Comparison of ENCODE assay signal across 26 cellular contexts in genomic region chr15:90325677-90326200, GRCh38. TPM values are rescaled to one million over a fixed set of nuclear protein-coding genes. Genes with fewer than 3 reads are reported as not detected.
DNase-seq lines count a peak whose midpoint lies in the region; ATAC-seq, FAIRE-seq and TF ChIP-seq lines count a peak whose summit lies in the region.
"Had no signal": no experiment of that assay in that cellular context is flagged by ENCODE, and none has a peak within 500 bp of the region (broad histone marks: within the 10 kb centered on the region; RNA-seq: fewer than 3 reads in every experiment).

No MANE protein-coding gene starts in this region.

- no peak for TF ChIP-seq CTCF in K562 (IDR thresholded peaks at IDR 0.05 in 2 of 3, conservative IDR thresholded peaks at IDR 0.05 in 1 of 3; ENCODE audit: insufficient read depth in 2 of 3, low read depth in 1 of 3, low read length in 3 of 3)
- no peak for TF ChIP-seq CTCF in keratinocyte (optimal IDR thresholded peaks at IDR 0.05 in 1 of 3, IDR thresholded peaks at IDR 0.05 in 1 of 3, conservative IDR thresholded peaks at IDR 0.05 in 1 of 3; ENCODE audit: extremely low read depth in 1 of 3, insufficient read depth in 2 of 3, low read length in 3 of 3)
- TF ChIP-seq CTCF in sigmoid colon (IDR thresholded peaks at IDR 0.05): no peak

- H3K36me3 ChIP-seq in K562 (ENCODE audit: control insufficient read depth, insufficient read depth, low read length) (no peaks in the 10 kb centered on the region), keratinocyte (ENCODE audit: control insufficient read depth in 2 of 2, extremely low read depth in 1 of 2, insufficient read depth in 2 of 2, low read length in 2 of 2) (no peaks in the 10 kb centered on the region), sigmoid colon (no peaks in the 10 kb centered on the region)

- 18% methylated on average over 5 of the region's 5 CpGs for WGBS in K562 (ENCODE audit: insufficient coverage, low coverage, missing lambda C conversion rate)
- WGBS in sigmoid colon, 2 donors: 90 to 94% methylated on average over 5 of the region's 5 CpGs

- TF ChIP-seq EP300 in K562 (IDR thresholded peaks at IDR 0.05; ENCODE audit: low read length) (no peak), sigmoid colon (IDR thresholded peaks at IDR 0.05) (no peak)

- H3K9ac ChIP-seq in K562 (ENCODE audit: insufficient read depth in 1 of 2, low read depth in 2 of 2, low read length in 2 of 2) (no peak overlapping the region), keratinocyte (ENCODE audit: control insufficient read depth, extremely low read depth, insufficient read depth, low read length) (no peak overlapping the region)
- H3K9ac ChIP-seq: GM23248, SK-N-SH had no signal

- H2AFZ ChIP-seq in K562 (ENCODE audit: low read depth, low read length): peak overlapping the region; percentile 40; the same call in 1 of the 2 replicates
- H2AFZ ChIP-seq in keratinocyte (ENCODE audit: control insufficient read depth, low read length): peak overlapping the region; percentile 26
- H2AFZ ChIP-seq: GM23248 had no signal

- H3K27ac ChIP-seq in K562 (ENCODE audit: extremely low read depth, low read depth, low read length) (no peak overlapping the region), keratinocyte (ENCODE audit: control insufficient read depth, insufficient read depth, low read length) (no peak overlapping the region), sigmoid colon (no peak overlapping the region)
- H3K27ac ChIP-seq: C4-2B, GM23248 had no signal

- H3K9me1 ChIP-seq in K562 (ENCODE audit: control insufficient read depth, insufficient read depth, low read length): no peaks in the 10 kb centered on the region
- no peaks in the 10 kb centered on the region for H3K9me1 ChIP-seq in keratinocyte (ENCODE audit: control insufficient read depth, extremely low read depth, insufficient read depth, low read length)

- no peak for TF ChIP-seq RAD21 in K562 (CRISPR knock-in tag; conservative IDR thresholded peaks at IDR 0.05 in 1 of 2, IDR thresholded peaks at IDR 0.05 in 1 of 2)

- POLR2A ChIA-PET in K562 (lab: Yijun Ruan, JAX): interaction anchor here (0.6 to 1.4 kb wide), 3 partner anchors 26 to 67 kb away, joined by 3 read pairs; partner anchors contain the start of gene ZNF774

- TF ChIP-seq POLR2A in K562 (conservative IDR thresholded peaks at IDR 0.05) (no peak), sigmoid colon (IDR thresholded peaks at IDR 0.05) (no peak)

- H3K9me3 ChIP-seq in K562 (replicated peaks; ENCODE audit: control insufficient read depth, insufficient read depth, low read depth, low read length) (no peaks in the 10 kb centered on the region), keratinocyte (ENCODE audit: control insufficient read depth, low read depth, low read length) (no peaks in the 10 kb centered on the region), sigmoid colon (no peaks in the 10 kb centered on the region)
- H3K9me3 ChIP-seq: SK-N-SH had no signal

- FAIRE-seq in K562 (lab: Jason Lieb, UNC) (no peak), keratinocyte (lab: Jason Lieb, UNC) (no peak)
- FAIRE-seq: G401.6, GM19239 had no signal

- in situ Hi-C loops in K562 (cut with MboI): loop anchor here (10.0 kb wide), 1 partner anchor 279 kb away; no protein-coding TSS in a partner anchor

- H3K4me3 ChIP-seq in K562: no peak overlapping the region
- H3K4me3 ChIP-seq in keratinocyte (ENCODE audit: control insufficient read depth in 2 of 3, extremely low read depth in 1 of 3, insufficient read depth in 2 of 3, low read depth in 1 of 3, low read length in 3 of 3): no peak overlapping the region
- H3K4me3 ChIP-seq in sigmoid colon: no peak overlapping the region
- H3K4me3 ChIP-seq: GM23248 had no signal

- ATAC-seq in K562: no peak
- no peak for ATAC-seq in GM21737 (IDR thresholded peaks at IDR 0.05; ENCODE audit: unreplicated experiment)
- ATAC-seq in HG03354 (IDR thresholded peaks at IDR 0.05; ENCODE audit: poor library complexity, severe bottlenecking, unreplicated experiment): no peak
- ATAC-seq: PC-3 had no signal

- CTCF ChIA-PET in K562 (lab: Yijun Ruan, JAX; ENCODE audit: low intra/inter-chr PET ratio): no interaction called here

- no TSS peak for BruUV-seq in K562 (replicated peaks; lab: Mats Ljungman, UMichigan)

- dilution Hi-C loops in keratinocyte (cut with MboI; ENCODE audit: extremely low pct_ligation_motif_present, low sequenced_read_pairs): no loop called here

- no peaks in the 10 kb centered on the region for H3K27me3 ChIP-seq in K562 (ENCODE audit: control insufficient read depth in 2 of 2, insufficient read depth in 2 of 2, low read length in 2 of 2)
- no peaks in the 10 kb centered on the region for H3K27me3 ChIP-seq in keratinocyte (ENCODE audit: control insufficient read depth, extremely low read depth, insufficient read depth, low read length)
- no peaks in the 10 kb centered on the region for H3K27me3 ChIP-seq in sigmoid colon

- H3K4me2 ChIP-seq in K562 (ENCODE audit: insufficient read depth, low read length) (no peak overlapping the region), keratinocyte (ENCODE audit: control insufficient read depth, extremely low read depth, insufficient read depth, low read depth, low read length) (no peak overlapping the region)
- H3K4me2 ChIP-seq: SK-N-SH had no signal

- intact Hi-C loops in K562 (cut with micrococcal nuclease) (loop anchor here (10.0 kb wide), 1 partner anchor 559 kb away; the partner anchor contains the start of gene FES), sigmoid colon (cut with DNase I) (no loop called here)

- DNase-seq in MV-4-11 (lab: John Stamatoyannopoulos, UW): peak; percentile 26
- DNase-seq in K562 (ENCODE audit: extremely low read depth in 1 of 4, low spot score in 3 of 4): no peak
- DNase-seq in keratinocyte (ENCODE audit: low read depth, low spot score): no peak
- peak; percentile 35 for DNase-seq in sigmoid colon
- no peak for DNase-seq in GM03348 (ENCODE audit: low spot score)
- DNase-seq: ACHN, AML-193, DMS 273 treated with DMSO at 0.1 percent for 48 hours, GM23248, HCEC 1CT, Karpas-422, NCI-H1048, NCI-H1436, NCI-H1930, NCI-H226, NCI-H524, NCI-H82, PC-3, RPMI8226, SHP77 treated with DMSO at 0.1 percent for 48 hours, SK-N-SH had no signal

- H3K4me1 ChIP-seq in K562 (replicated peaks in 1 of 2; ENCODE audit: control insufficient read depth in 2 of 2, insufficient read depth in 2 of 2, low read length in 2 of 2): peaks cover 4 to 6% of the 10 kb centered on the region in 2 experiments; a peak in 3 of 5 replicates
- H3K4me1 ChIP-seq in keratinocyte (ENCODE audit: control insufficient read depth, extremely low read depth, insufficient read depth, low read length): no peaks in the 10 kb centered on the region
- H3K4me1 ChIP-seq in sigmoid colon: peaks cover 0 to 15% (median 8%) of the 10 kb centered on the region in 4 donors

- H4K20me1 ChIP-seq in K562 (replicated peaks; ENCODE audit: control insufficient read depth, insufficient read depth, low read length) (no peaks in the 10 kb centered on the region), keratinocyte (ENCODE audit: control insufficient read depth, extremely low read depth, insufficient read depth, low read length) (no peaks in the 10 kb centered on the region)

- H3K79me2 ChIP-seq in K562 (ENCODE audit: control insufficient read depth, insufficient read depth, low read length) (no peaks in the 10 kb centered on the region), keratinocyte (ENCODE audit: control insufficient read depth, insufficient read depth, low read length) (no peaks in the 10 kb centered on the region)

TF ChIP-seq in K562, 482 proteins besides CTCF, POLR2A, EP300 and RAD21 (continues in another document):
- no peak for TF ChIP-seq SMAD3 (CRISPR knock-in tag; conservative IDR thresholded peaks at IDR 0.05)
- TF ChIP-seq ESRRA (IDR thresholded peaks at IDR 0.05; ENCODE audit: borderline replicate concordance, low read depth): no peak
- TF ChIP-seq ZNF830 (CRISPR knock-in tag; IDR thresholded peaks at IDR 0.05): no peak
- no peak for TF ChIP-seq ZFX (CRISPR knock-in tag; IDR thresholded peaks at IDR 0.05)
- TF ChIP-seq RFX7 (CRISPR knock-in tag; IDR thresholded peaks at IDR 0.05): no peak
- no peak for TF ChIP-seq HNRNPUL1 (IDR thresholded peaks at IDR 0.05; ENCODE audit: low read length)
- TF ChIP-seq SPI1 (IDR thresholded peaks at IDR 0.05; ENCODE audit: borderline replicate concordance, low read depth, low read length): no peak
- TF ChIP-seq FOXK2 (conservative IDR thresholded peaks at IDR 0.05 in 1 of 2, IDR thresholded peaks at IDR 0.05 in 1 of 2; ENCODE audit: low read depth in 2 of 2): no peak
- TF ChIP-seq RFX5 (IDR thresholded peaks at IDR 0.05; ENCODE audit: low read depth, low read length): no peak
- TF ChIP-seq ZFP30 (CRISPR knock-in tag; IDR thresholded peaks at IDR 0.05; ENCODE audit: borderline replicate concordance): no peak

RNA-seq across cellular contexts. Expression of gene ZNF774, which starts 26.3 kb away (rescaled TPM):
- 9.0 and 9.3 TPM in 2 replicates for total RNA-seq in K562 (2011; cell fraction: chromatin; rRNA removed; ENCODE audit: low replicate concordance)
- 4.6 and 5.3 TPM in 2 replicates for total RNA-seq in K562 (2011; cell fraction: nucleolus; rRNA removed)
- total RNA-seq in K562 (2011; cell fraction: nucleoplasm; rRNA removed): 5.6 and 9.1 TPM in 2 replicates
- total RNA-seq in K562 (2014; rRNA removed): 1.00 and 1.6 TPM in 2 replicates
- total RNA-seq in K562 (2014; rRNA removed; fragmentation: Illumina TruSeq; extraction: Trizol): 0.95 and 1.9 TPM in 2 replicates
- total RNA-seq in K562 (2015; rRNA removed; fragmentation: Illumina TruSeq; extraction: Trizol): 1.2 TPM in 2 replicates
- total RNA-seq in K562 (2021): 1.2 and 3.0 TPM in 2 replicates
- 1.5 and 1.6 TPM in 2 replicates for polyA plus RNA-seq in K562 (2011; rRNA removed)
- polyA plus RNA-seq in K562 (2011; cell fraction: cytosol; rRNA removed): 0.97 and 1.7 TPM in 2 replicates
- polyA plus RNA-seq in K562 (2011; cell fraction: nucleus; rRNA removed): 3.0 and 3.2 TPM in 2 replicates
- 1.1 and 1.3 TPM in 2 replicates for polyA plus RNA-seq in K562 (2012)
- 1.7 and 3.9 TPM in 2 replicates for polyA plus RNA-seq in K562 (2014; fragmentation: Illumina TruSeq; extraction: Trizol)
- polyA plus RNA-seq in K562 (2014; fragmentation: Nextera tagmentation; extraction: Ambion mirVana): under 1 TPM; 0.32 to 0.34 TPM
- 1.7 and 2.0 TPM in 2 replicates for polyA plus RNA-seq in K562 (2014; rRNA removed)
- 2.9 and 3.1 TPM in 2 replicates for polyA minus RNA-seq in K562 (2011; rRNA and poly(A)+ RNA removed)
- 0.38 and 5.4 TPM in 2 replicates for polyA minus RNA-seq in K562 (2011; cell fraction: cytosol; rRNA and poly(A)+ RNA removed)
- 2.4 and 3.6 TPM in 2 replicates for polyA minus RNA-seq in K562 (2011; cell fraction: nucleus; rRNA and poly(A)+ RNA removed)
- polyA plus RNA-seq in keratinocyte: 2.0 to 2.3 TPM (median 2.2 TPM) in 3 replicates
- polyA plus RNA-seq in keratinocyte (2011; ENCODE audit: low read depth): 1.1 TPM
- polyA plus RNA-seq in keratinocyte (2011; cell fraction: cytosol; rRNA removed): 1.1 and 1.5 TPM in 2 replicates
- polyA plus RNA-seq in keratinocyte (2011; cell fraction: nucleus; rRNA removed): 2.6 and 2.8 TPM in 2 replicates
- 0.78 and 1.5 TPM in 2 replicates for polyA plus RNA-seq in keratinocyte (2012; ENCODE audit: low replicate concordance)
- polyA minus RNA-seq in keratinocyte: 0.72 to 1.8 TPM (median 1.4 TPM) in 3 replicates
- polyA minus RNA-seq in keratinocyte (2011; cell fraction: cytosol; rRNA and poly(A)+ RNA removed): 0.38 TPM
- polyA minus RNA-seq in keratinocyte (2011; cell fraction: nucleus; rRNA and poly(A)+ RNA removed): 0.74 and 2.2 TPM in 2 replicates
- 1 to 10 TPM; 1.5 to 4.3 (median 2.5) TPM for total RNA-seq in sigmoid colon
- 1 to 10 TPM; 1.4 to 4.0 (median 1.8) TPM for polyA plus RNA-seq in sigmoid colon

Comparison
In these comparisons a context has a peak if more than half of its experiments do, and no peak if none do; other contexts are left out.
1. DNase-seq: peak in MV-4-11 (single experiment) and sigmoid colon (single experiment); none in K562 (0 of 4), keratinocyte (single experiment) and GM03348 (single experiment).